ENCODE assay signal across 9 cellular contexts in genomic region chr4:4519296-4519898, GRCh38. TPM values are rescaled to one million over a fixed set of nuclear protein-coding genes. Genes with fewer than 3 reads are reported as not detected.
DNase-seq lines count a peak whose midpoint lies in the region; ATAC-seq and TF ChIP-seq lines count a peak whose summit lies in the region.
"Had no signal": no experiment of that assay in that cellular context is flagged by ENCODE, and none has a peak within 500 bp of the region (broad histone marks: within the 10 kb centered on the region; RNA-seq: fewer than 3 reads in every experiment).

No MANE protein-coding gene starts in this region.

- no peaks in the 10 kb centered on the region for H3K27me3 Mint-ChIP-seq in activated naive CD8-positive, alpha-beta T cell treated with anti-CD3 and anti-CD28 coated beads for 36 hours
- H3K27me3 Mint-ChIP-seq: activated naive CD8-positive, alpha-beta T cell had no signal

- H3K9me3 ChIP-seq in left ventricle myocardium inferior (replicated peaks) = no peaks in the 10 kb centered on the region
- H3K9me3 ChIP-seq in right atrium auricular region = no peaks in the 10 kb centered on the region
- H3K9me3 ChIP-seq in gastroesophageal sphincter = no peaks in the 10 kb centered on the region
- no peaks in the 10 kb centered on the region for H3K9me3 ChIP-seq in vagina

- H3K36me3 Mint-ChIP-seq in activated naive CD8-positive, alpha-beta T cell treated with anti-CD3 and anti-CD28 coated beads for 36 hours = peaks cover 9% of the 10 kb centered on the region

- H3K4me3 Mint-ChIP-seq in activated naive CD8-positive, alpha-beta T cell treated with anti-CD3 and anti-CD28 coated beads for 36 hours = no peak overlapping the region
- H3K4me3 Mint-ChIP-seq: activated naive CD8-positive, alpha-beta T cell had no signal

- H3K27ac Mint-ChIP-seq in activated naive CD8-positive, alpha-beta T cell treated with anti-CD3 and anti-CD28 coated beads for 36 hours = no peak overlapping the region
- H3K27ac Mint-ChIP-seq: activated naive CD8-positive, alpha-beta T cell had no signal

- peak; percentile 54 for TF ChIP-seq CTCF in left ventricle myocardium inferior (IDR thresholded peaks at IDR 0.05; ENCODE audit: borderline replicate concordance)
- TF ChIP-seq CTCF in right atrium auricular region (IDR thresholded peaks at IDR 0.05) = peak in 1 of 2 donors; percentile 58
- TF ChIP-seq CTCF in gastroesophageal sphincter (IDR thresholded peaks at IDR 0.05) = peak; percentile 15 to 43 (median 30)
- peak in 1 of 3 experiments; percentile 52 for TF ChIP-seq CTCF in vagina (IDR thresholded peaks at IDR 0.05)

- in situ Hi-C loops in SK-MEL-5 (cut with HindIII; ENCODE audit: low pct_unique_long_range_greater_than_20kb, low sequenced_read_pairs) = no loop called here

- TF ChIP-seq POLR2A in gastroesophageal sphincter (IDR thresholded peaks at IDR 0.05) = no peak
- no peak for TF ChIP-seq POLR2A in vagina (IDR thresholded peaks at IDR 0.05)

- TF ChIP-seq EP300 in gastroesophageal sphincter (IDR thresholded peaks at IDR 0.05) = no peak

- H3K4me1 Mint-ChIP-seq in activated naive CD8-positive, alpha-beta T cell treated with anti-CD3 and anti-CD28 coated beads for 36 hours = peaks cover 36% of the 10 kb centered on the region

- H3K9me3 Mint-ChIP-seq in activated naive CD8-positive, alpha-beta T cell treated with anti-CD3 and anti-CD28 coated beads for 36 hours = no peaks in the 10 kb centered on the region

- H3K4me3 ChIP-seq in left ventricle myocardium inferior (no peak overlapping the region), right atrium auricular region (peak overlapping the region in 1 of 2 donors; percentile 9), gastroesophageal sphincter (no peak overlapping the region), vagina (peak overlapping the region in 1 of 2 donors; percentile 16)

- WGBS in gastroesophageal sphincter (ENCODE audit: low coverage in 1 of 2), 2 donors = 57 to 74% methylated on average over 4 of the region's 4 CpGs

- intact Hi-C loops in left ventricle myocardium inferior (cut with micrococcal nuclease) = no loop called here
- intact Hi-C loops in vagina (cut with DNase I) = no loop called here

- DNase-seq in left ventricle myocardium inferior (no peak), right atrium auricular region (ENCODE audit: low spot score) (no peak), SK-MEL-5 (ENCODE audit: low read depth, low spot score) (peak; percentile 49), vagina (ENCODE audit: extremely low spot score in 2 of 2) (no peak), GDM1 (lab: John Stamatoyannopoulos, UW) (no peak), SKM-1 treated with dmso at 0.1 percent for 144 hours (lab: John Stamatoyannopoulos, UW; ENCODE audit: unreplicated experiment) (no peak)
- no peak for DNase-seq in activated naive CD8-positive, alpha-beta T cell treated with anti-CD3 and anti-CD28 coated beads for 36 hours

- H3K4me1 ChIP-seq in left ventricle myocardium inferior (peaks cover 24% of the 10 kb centered on the region), right atrium auricular region (no peaks in the 10 kb centered on the region), gastroesophageal sphincter (peaks cover 0 to 34% (median 2%) of the 10 kb centered on the region in 3 donors), vagina (peaks cover 26% of the 10 kb centered on the region)

- no peaks in the 10 kb centered on the region for H3K36me3 ChIP-seq in left ventricle myocardium inferior
- no peaks in the 10 kb centered on the region for H3K36me3 ChIP-seq in right atrium auricular region
- H3K36me3 ChIP-seq in gastroesophageal sphincter = no peaks in the 10 kb centered on the region
- H3K36me3 ChIP-seq in vagina = no peaks in the 10 kb centered on the region

- H3K27ac ChIP-seq in left ventricle myocardium inferior (replicated peaks) (no peak overlapping the region), right atrium auricular region (no peak overlapping the region), gastroesophageal sphincter (no peak overlapping the region), vagina (peak overlapping the region; percentile 60)

- ATAC-seq in gastroesophageal sphincter = no peak

- H3K27me3 ChIP-seq in left ventricle myocardium inferior (ENCODE audit: low read depth) (no peaks in the 10 kb centered on the region), right atrium auricular region (no peaks in the 10 kb centered on the region), gastroesophageal sphincter (no peaks in the 10 kb centered on the region), vagina (no peaks in the 10 kb centered on the region)

RNA-seq across cellular contexts. Expression of gene STX18, which starts 22.5 kb away (rescaled TPM):
- 17.3 TPM for total RNA-seq in left ventricle myocardium inferior
- total RNA-seq in right atrium auricular region = 10 to 100 TPM in 1 of 2 donors, 1 to 10 TPM in 1; 8.8 to 10.8 TPM
- 29.2 and 30.0 TPM in 2 replicates for total RNA-seq in SK-MEL-5 (2014; rRNA removed; shearing (Covaris generic))
- polyA plus RNA-seq in SK-MEL-5 (2015; cell fraction: cytosol; rRNA removed) = 19.9 and 24.0 TPM in 2 replicates
- 25.9 and 27.3 TPM in 2 replicates for polyA plus RNA-seq in SK-MEL-5 (2015; cell fraction: nucleus; rRNA removed)
- 10 to 100 TPM; 17.8 to 25.4 (median 23.4) TPM for total RNA-seq in gastroesophageal sphincter
- total RNA-seq in vagina = 20.4 TPM
- total RNA-seq in activated naive CD8-positive, alpha-beta T cell treated with anti-CD3 and anti-CD28 coated beads for 36 hours = 10 to 100 TPM; 23.7 to 25.9 TPM
